10 cellular contexts compared by ENCODE assay signal in the genomic region with DNA sequence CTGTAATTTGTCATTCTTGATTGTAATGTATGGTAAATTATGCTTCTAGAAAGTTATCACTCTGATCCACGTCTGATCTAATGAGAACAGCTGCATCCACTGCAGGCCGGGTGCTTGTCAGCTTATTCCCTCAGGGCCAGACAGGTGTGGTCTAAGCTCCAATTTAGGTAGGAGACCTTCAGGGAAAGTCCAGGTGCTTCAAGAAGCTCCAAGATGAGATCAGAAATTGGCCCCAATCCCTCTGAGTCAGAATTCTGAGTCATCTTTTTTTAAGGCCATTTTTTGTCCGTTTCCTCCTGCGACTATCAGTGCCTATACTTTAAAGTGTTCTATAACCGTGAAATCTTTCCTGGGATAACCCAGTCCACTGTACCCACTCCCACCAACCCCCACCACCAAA.
DNase-seq lines count a peak whose midpoint lies in the region; ATAC-seq and TF ChIP-seq lines count a peak whose summit lies in the region.
"Had no signal": no experiment of that assay in that cellular context is flagged by ENCODE, and none has a peak within 500 bp of the region (broad histone marks: within the 10 kb centered on the region; RNA-seq: fewer than 3 reads in every experiment).

No MANE protein-coding gene starts in this region.

- CTCF ChIA-PET in PC-9 (lab: Charles Lee): interaction anchor here (0.8 to 1.0 kb wide), 3 partner anchors 30 to 67 kb away, joined by 3 to 4 read pairs (median 4); no protein-coding TSS in a partner anchor

- H3K36me3 Mint-ChIP-seq in osteocyte (ENCODE audit: unreplicated experiment): no peaks in the 10 kb centered on the region
- H3K36me3 Mint-ChIP-seq in T-helper 2 cell treated with Interferon-gamma antibody and Interleukin-4, amounts not matched to agents 5 μg/mL and 100 μg/mL, for 36 hours (ENCODE audit: low read depth): no peaks in the 10 kb centered on the region
- H3K36me3 Mint-ChIP-seq: CD4-positive, CD25-positive, alpha-beta regulatory T cell had no signal

- intact Hi-C loops in PC-9 (cut with micrococcal nuclease; ENCODE audit: unreplicated experiment): loop anchor here (1.0 to 10.0 kb wide), 7 partner anchors 42 to 404 kb away; no protein-coding TSS in a partner anchor

- BruUV-seq in PC-9 (replicated peaks; lab: Mats Ljungman, UMichigan): no TSS peak

- no peaks in the 10 kb centered on the region for H4K20me1 ChIP-seq in PC-9 (ENCODE audit: insufficient read depth)

- H3K4me2 ChIP-seq in PC-9: peak overlapping the region; percentile 75

- H3K4me1 Mint-ChIP-seq in osteocyte (ENCODE audit: unreplicated experiment): peaks cover 58% of the 10 kb centered on the region
- no peaks in the 10 kb centered on the region for H3K4me1 Mint-ChIP-seq in T-helper 2 cell treated with Interferon-gamma antibody and Interleukin-4, amounts not matched to agents 5 μg/mL and 100 μg/mL, for 36 hours (ENCODE audit: low read depth)
- H3K4me1 Mint-ChIP-seq: CD4-positive, CD25-positive, alpha-beta regulatory T cell had no signal

- peak; percentile 72 for DNase-seq in EH (ENCODE audit: low read depth)
- peak; percentile 75 to 93 for DNase-seq in PC-9
- peak; percentile 100 for DNase-seq in epithelial cell of esophagus (ENCODE audit: low read depth)
- DNase-seq in osteocyte (ENCODE audit: extremely low spot score, unreplicated experiment): no peak
- no peak for DNase-seq in Kasumi-1 (lab: John Stamatoyannopoulos, UW)
- no peak for DNase-seq in T-helper 2 cell treated with Interferon-gamma antibody and Interleukin-4, amounts not matched to agents 5 μg/mL and 100 μg/mL, for 36 hours (ENCODE audit: low spot score)
- DNase-seq in SKM-1 treated with dmso at 0.1 percent for 144 hours (lab: John Stamatoyannopoulos, UW; ENCODE audit: unreplicated experiment): no peak
- DNase-seq in stimulated activated naive CD8-positive, alpha-beta T cell treated with anti-CD3 and anti-CD28 coated beads, Interleukin-15, Interleukin-2, amounts not matched to agents 100 U/mL and 50 U/mL, for 24 hours: no peak
- DNase-seq: CD4-positive, CD25-positive, alpha-beta regulatory T cell; stimulated activated CD4-positive, alpha-beta T cell treated with anti-CD3 and anti-CD28 coated beads, Interleukin-2, amount 100 ng/mL, for 24 hours had no signal

- TF ChIP-seq CTCF in PC-9 (conservative IDR thresholded peaks at IDR 0.05): no peak
- no peak for TF ChIP-seq CTCF in epithelial cell of esophagus (IDR thresholded peaks at IDR 0.05; ENCODE audit: insufficient read depth, low read depth, low read length, missing control alignments)
- no peak for TF ChIP-seq CTCF in osteocyte (IDR thresholded peaks at IDR 0.05)

- H3F3A ChIP-seq in PC-9 (ENCODE audit: insufficient read depth, low read depth): peaks cover 36% of the 10 kb centered on the region

- no peaks in the 10 kb centered on the region for H3K9me2 ChIP-seq in PC-9 (ENCODE audit: insufficient read depth)

- H3K27me3 Mint-ChIP-seq in osteocyte (ENCODE audit: unreplicated experiment): no peaks in the 10 kb centered on the region
- peaks cover 7% of the 10 kb centered on the region for H3K27me3 Mint-ChIP-seq in T-helper 2 cell treated with Interferon-gamma antibody and Interleukin-4, amounts not matched to agents 5 μg/mL and 100 μg/mL, for 36 hours (ENCODE audit: low read depth)

- no peaks in the 10 kb centered on the region for H3K9me3 ChIP-seq in PC-9 (ENCODE audit: insufficient read depth, low read depth)

- peaks cover 51% of the 10 kb centered on the region for H3K4me1 ChIP-seq in PC-9 (replicated peaks; ENCODE audit: insufficient read depth)

- POLR2A ChIA-PET in PC-9 (lab: Charles Lee; ENCODE audit: unreplicated experiment): interaction anchor here (0.5 to 1.0 kb wide), 4 partner anchors 12 to 74 kb away, joined by 3 to 10 read pairs (median 4); no protein-coding TSS in a partner anchor

- H3K27me3 ChIP-seq in PC-9 (ENCODE audit: insufficient read depth, low read depth): no peaks in the 10 kb centered on the region

- H3K79me2 ChIP-seq in PC-9 (ENCODE audit: low read depth): no peaks in the 10 kb centered on the region

- H3K4me3 ChIP-seq in PC-9 (no peak overlapping the region), epithelial cell of esophagus (ENCODE audit: low read length) (no peak overlapping the region)

- H3K4me3 Mint-ChIP-seq in osteocyte (ENCODE audit: unreplicated experiment): no peak overlapping the region
- H3K4me3 Mint-ChIP-seq in T-helper 2 cell treated with Interferon-gamma antibody and Interleukin-4, amounts not matched to agents 5 μg/mL and 100 μg/mL, for 36 hours: no peak overlapping the region
- H3K4me3 Mint-ChIP-seq: CD4-positive, CD25-positive, alpha-beta regulatory T cell had no signal

- no peaks in the 10 kb centered on the region for H3K36me3 ChIP-seq in PC-9 (ENCODE audit: low read depth)

- ATAC-seq in stimulated activated naive CD8-positive, alpha-beta T cell treated with anti-CD3 and anti-CD28 coated beads, Interleukin-15, Interleukin-2, amounts not matched to agents 100 U/mL and 50 U/mL, for 24 hours: no peak

- peak overlapping the region; percentile 96 for H3K27ac Mint-ChIP-seq in osteocyte (ENCODE audit: unreplicated experiment)
- H3K27ac Mint-ChIP-seq in T-helper 2 cell treated with Interferon-gamma antibody and Interleukin-4, amounts not matched to agents 5 μg/mL and 100 μg/mL, for 36 hours: no peak overlapping the region
- H3K27ac Mint-ChIP-seq: CD4-positive, CD25-positive, alpha-beta regulatory T cell had no signal

- no peaks in the 10 kb centered on the region for H3K9me3 Mint-ChIP-seq in osteocyte (ENCODE audit: unreplicated experiment)
- H3K9me3 Mint-ChIP-seq in T-helper 2 cell treated with Interferon-gamma antibody and Interleukin-4, amounts not matched to agents 5 μg/mL and 100 μg/mL, for 36 hours: no peaks in the 10 kb centered on the region

- H2AFZ ChIP-seq in PC-9: 0 out of 2 replicates have a peak overlapping the region, but pooled peaks have one; percentile 6

- peak overlapping the region; percentile 98 for H3K27ac ChIP-seq in PC-9

Comparison
In these comparisons a context has a peak if more than half of its experiments do, and no peak if none do; other contexts are left out.
1. DNase-seq: peak in EH (single experiment), PC-9 (2 of 2) and epithelial cell of esophagus (single experiment); none in osteocyte (single experiment), Kasumi-1 (0 of 2), T-helper 2 cell treated with Interferon-gamma antibody and Interleukin-4, amounts not matched to agents 5 μg/mL and 100 μg/mL, for 36 hours (single experiment), SKM-1 treated with dmso at 0.1 percent for 144 hours (single experiment) and stimulated activated naive CD8-positive, alpha-beta T cell treated with anti-CD3 and anti-CD28 coated beads, Interleukin-15, Interleukin-2, amounts not matched to agents 100 U/mL and 50 U/mL, for 24 hours (single experiment).